ENCODE assay signal across 7 cellular contexts in genomic region chr1:12618661-12619395, GRCh38. TPM values are rescaled to one million over a fixed set of nuclear protein-coding genes. Genes with fewer than 3 reads are reported as not detected.
A peak's percentile ranks its signal among the peaks of the same experiment; 100 is the strongest.
DNase-seq lines count a peak whose midpoint lies in the region; ATAC-seq, FAIRE-seq and TF ChIP-seq lines count a peak whose summit lies in the region.

No MANE protein-coding gene starts in this region.

- H3K18ac ChIP-seq in H9 (ENCODE audit: insufficient read length, low read depth, low read length): peak overlapping the region; percentile 66

- H2AFZ ChIP-seq in H9 (ENCODE audit: low read length): no peak overlapping the region

- no peak overlapping the region for H4K91ac ChIP-seq in H9 (ENCODE audit: insufficient read length, low read depth, low read length)

- no CpG with 5 or more reads among the region's 28 CpGs for WGBS in H9 (ENCODE audit: extremely low coverage, insufficient read length, low lambda C conversion rate)
- WGBS in pancreas, 2 donors: 3 to 4% methylated on average over 28 of the region's 28 CpGs

- H3K36me3 Mint-ChIP-seq in H9 (ENCODE audit: insufficient read depth in 1 of 3, low read depth in 3 of 3): peaks cover 3 to 12% (median 6%) of the 10 kb centered on the region in 3 experiments; a peak in 6 of 7 replicates

- H3K9me3 ChIP-seq in H9 (ENCODE audit: control insufficient read depth, low read depth, low read length): no peaks in the 10 kb centered on the region
- no peaks in the 10 kb centered on the region for H3K9me3 ChIP-seq in SJCRH30 (replicated peaks)
- H3K9me3 ChIP-seq in cardiac muscle cell (ENCODE audit: low read depth): no peaks in the 10 kb centered on the region
- H3K9me3 ChIP-seq in pancreas: no peaks in the 10 kb centered on the region
- no peaks in the 10 kb centered on the region for H3K9me3 ChIP-seq in upper lobe of right lung

- H3K4me3 Mint-ChIP-seq in H9: peak overlapping the region; percentile 96 to 98

- FAIRE-seq in pancreas (lab: Jason Lieb, UNC): no peak

- peak overlapping the region; percentile 75 to 99 (median 98) for H3K27ac Mint-ChIP-seq in H9

- no peak overlapping the region for H2BK15ac ChIP-seq in H9 (ENCODE audit: low read depth, low read length)

- H2BK20ac ChIP-seq in H9 (ENCODE audit: low read depth, low read length, poor library complexity, severe bottlenecking): no peak overlapping the region

- peaks cover 63 to 64% of the 10 kb centered on the region in 2 experiments for H3K4me1 Mint-ChIP-seq in H9

- H3K4me1 ChIP-seq in H9 (ENCODE audit: insufficient read depth, low read length) (peaks cover 2% of the 10 kb centered on the region; the same call in 1 of the 2 replicates), SJCRH30 (peaks cover 43% of the 10 kb centered on the region), cardiac muscle cell (ENCODE audit: low read depth) (peaks cover 5% of the 10 kb centered on the region), pancreas (peaks cover 14 to 24% (median 14%) of the 10 kb centered on the region in 3 donors), upper lobe of right lung (peaks cover 35% of the 10 kb centered on the region)

- TF ChIP-seq CTCF in H9 (conservative IDR thresholded peaks at IDR 0.05) (no peak), cardiac muscle cell (IDR thresholded peaks at IDR 0.05; ENCODE audit: low read depth, low read length) (no peak), pancreas (IDR thresholded peaks at IDR 0.05) (no peak), upper lobe of right lung (IDR thresholded peaks at IDR 0.05) (no peak)

- H4K5ac ChIP-seq in H9 (ENCODE audit: insufficient read length, low read depth, low read length): no peak overlapping the region

- DNase-seq in H9: peak; percentile 88
- peak; percentile 66 to 74 for DNase-seq in SJCRH30
- peak; percentile 63 for DNase-seq in activated naive CD4-positive, alpha-beta T cell treated with anti-CD3 and anti-CD28 coated beads, Interleukin-2, amount 50 U/mL, for 16 hours
- peak; percentile 63 to 91 for DNase-seq in cardiac muscle cell (ENCODE audit: low read depth in 1 of 2, low spot score in 1 of 2)
- DNase-seq in pancreas: peak; percentile 64 to 83 (median 71)
- DNase-seq in upper lobe of right lung: peak; percentile 85
- no peak for DNase-seq in DMS 273 (lab: John Stamatoyannopoulos, UW; ENCODE audit: unreplicated experiment)

- H3K27me3 Mint-ChIP-seq in H9 (ENCODE audit: low read depth): no peaks in the 10 kb centered on the region

- H3K79me2 ChIP-seq in H9 (ENCODE audit: insufficient read depth, low read length): no peaks in the 10 kb centered on the region

- no peaks in the 10 kb centered on the region for H3K9me3 Mint-ChIP-seq in H9

- ATAC-seq in pancreas (peak; percentile 27 to 47 (median 30)), upper lobe of right lung (peak; percentile 48)

- H4K8ac ChIP-seq in H9 (replicated peaks; ENCODE audit: insufficient read length, low read depth, low read length): no peak overlapping the region

- H3K56ac ChIP-seq in H9 (ENCODE audit: insufficient read length, low read depth, low read length): no peak overlapping the region

- H3K79me1 ChIP-seq in H9 (ENCODE audit: insufficient read depth, low read depth, low read length, poor library complexity, severe bottlenecking): no peaks in the 10 kb centered on the region

- H3K4ac ChIP-seq in H9 (ENCODE audit: low read depth, low read length): no peak overlapping the region

- no peak overlapping the region for H3T11ph ChIP-seq in H9 (ENCODE audit: low read length)

- no peak overlapping the region for H2BK120ac ChIP-seq in H9 (ENCODE audit: low read depth, low read length, poor library complexity, severe bottlenecking)

- peak overlapping the region; percentile 75 for H3K4me2 ChIP-seq in H9 (ENCODE audit: insufficient read depth, insufficient read length, low read length)

- no peaks in the 10 kb centered on the region for H4K20me1 ChIP-seq in H9 (ENCODE audit: control insufficient read depth, insufficient read depth, insufficient read length)

- H3K27me3 ChIP-seq in H9 (ENCODE audit: insufficient read depth, low read length) (no peaks in the 10 kb centered on the region), SJCRH30 (no peaks in the 10 kb centered on the region), cardiac muscle cell (no peaks in the 10 kb centered on the region), pancreas (no peaks in the 10 kb centered on the region), upper lobe of right lung (no peaks in the 10 kb centered on the region)

- H3K4me3 ChIP-seq in SJCRH30 (peak overlapping the region; percentile 46), cardiac muscle cell (peak overlapping the region; percentile 63), pancreas (peak overlapping the region; percentile 79 to 92 (median 84)), upper lobe of right lung (peak overlapping the region; percentile 85)

- no peak overlapping the region for H2BK12ac ChIP-seq in H9 (ENCODE audit: insufficient read length, low read depth, low read length)

- H3K27ac ChIP-seq in H9 (ENCODE audit: insufficient read length, low read depth, low read length): no peak overlapping the region
- H3K27ac ChIP-seq in SJCRH30: peak overlapping the region; percentile 26; the same call in 1 of the 2 replicates
- peak overlapping the region; percentile 40 for H3K27ac ChIP-seq in cardiac muscle cell
- peak overlapping the region; percentile 69 to 98 (median 95) for H3K27ac ChIP-seq in pancreas
- H3K27ac ChIP-seq in upper lobe of right lung: peak overlapping the region; percentile 93

- H3K36me3 ChIP-seq in SJCRH30 (no peaks in the 10 kb centered on the region), cardiac muscle cell (no peaks in the 10 kb centered on the region), pancreas (no peaks in the 10 kb centered on the region), upper lobe of right lung (no peaks in the 10 kb centered on the region)

- no peak overlapping the region for H3K14ac ChIP-seq in H9 (ENCODE audit: insufficient read depth, low read length)

- H2AK5ac ChIP-seq in H9 (ENCODE audit: insufficient read length, low read length): no peak overlapping the region

- intact Hi-C loops in pancreas (cut with DNase I): loop anchor here in 1 of 3 donors (10.0 kb wide), 2 partner anchors 144 to 214 kb away; no protein-coding TSS in a partner anchor
- intact Hi-C loops in upper lobe of right lung (cut with DNase I): no loop called here

- no peak overlapping the region for H3K23ac ChIP-seq in H9 (ENCODE audit: insufficient read length, low read depth, low read length)

- H3K9ac ChIP-seq in H9 (ENCODE audit: extremely low read depth, insufficient read length, low read length): peak overlapping the region; percentile 61

- peaks cover 25% of the 10 kb centered on the region for H3K23me2 ChIP-seq in H9 (ENCODE audit: insufficient read length, low read depth, low read length, poor library complexity, severe bottlenecking)

- H2BK5ac ChIP-seq in H9 (ENCODE audit: insufficient read length, low read length): no peak overlapping the region

RNA-seq across cellular contexts. Expression of gene DHRS3, which starts 0.8 kb away (rescaled TPM):
- total RNA-seq in H9 (2021): 52.2 and 54.5 TPM in 2 replicates
- total RNA-seq in SJCRH30 (2014; rRNA removed; shearing (Covaris generic)): 2.6 and 3.5 TPM in 2 replicates
- total RNA-seq in cardiac muscle cell: 12.5 and 19.5 TPM in 2 replicates
- 9.9 and 15.3 TPM in 2 replicates for polyA plus RNA-seq in cardiac muscle cell
- total RNA-seq in pancreas: 10 to 100 TPM; 51.3 to 98.6 (median 71.0) TPM
- polyA plus RNA-seq in pancreas: 10 to 100 TPM; 47.7 to 48.2 TPM
- 106 TPM for total RNA-seq in upper lobe of right lung

RNA-seq across cellular contexts. Expression of gene AADACL4, which starts 25.1 kb away (rescaled TPM):
- total RNA-seq in H9 (2021) (not detected in 2 replicates), cardiac muscle cell (not detected in 2 replicates), pancreas (not detected), upper lobe of right lung (not detected)
- not detected in 2 replicates for total RNA-seq in SJCRH30 (2014; rRNA removed; shearing (Covaris generic))
- polyA plus RNA-seq in cardiac muscle cell (not detected in 2 replicates), pancreas (not detected)
